In genomic region chr1:154181944-154182341, GRCh38 we compare ENCODE assay signal across 8 cellular contexts. TPM values are rescaled to one million over a fixed set of nuclear protein-coding genes. Genes with fewer than 3 reads are reported as not detected.
A peak's percentile ranks its signal among the peaks of the same experiment; 100 is the strongest.
DNase-seq lines count a peak whose midpoint lies in the region; ATAC-seq, FAIRE-seq and TF ChIP-seq lines count a peak whose summit lies in the region.
"Had no signal": no experiment of that assay in that cellular context is flagged by ENCODE, and none has a peak within 500 bp of the region (broad histone marks: within the 10 kb centered on the region; RNA-seq: fewer than 3 reads in every experiment).

No MANE protein-coding gene starts in this region.

- H4K20me1 ChIP-seq in keratinocyte (ENCODE audit: control insufficient read depth, extremely low read depth, insufficient read depth, low read length) = peaks cover 52% of the 10 kb centered on the region

- peak overlapping the region; percentile 97 for H3K4me2 ChIP-seq in keratinocyte (ENCODE audit: control insufficient read depth, extremely low read depth, insufficient read depth, low read depth, low read length)

- H3K27me3 ChIP-seq in keratinocyte (ENCODE audit: control insufficient read depth, extremely low read depth, insufficient read depth, low read length) = no peaks in the 10 kb centered on the region

- H3K9me3 ChIP-seq in keratinocyte (ENCODE audit: control insufficient read depth, low read depth, low read length) = no peaks in the 10 kb centered on the region

- H3K27ac Mint-ChIP-seq in activated naive CD4-positive, alpha-beta T cell treated with anti-CD3 and anti-CD28 coated beads, Interleukin-2, amount 50 U/mL, for 72 hours = peak overlapping the region; percentile 91 to 96

- no peak for DNase-seq in activated naive CD4-positive, alpha-beta T cell treated with anti-CD3 and anti-CD28 coated beads, Interleukin-2, amount 50 U/mL, for 72 hours (ENCODE audit: low spot score in 2 of 2)
- DNase-seq in keratinocyte (ENCODE audit: low read depth, low spot score) = no peak
- no peak for DNase-seq in SIG-M5 treated with dmso at 0.1 percent for 504 hours (lab: John Stamatoyannopoulos, UW; ENCODE audit: unreplicated experiment)
- no peak for DNase-seq in DMS53 treated with DMSO at 0.1 percent for 48 hours (lab: John Stamatoyannopoulos, UW; ENCODE audit: unreplicated experiment)
- no peak for DNase-seq in mucosa of gallbladder (ENCODE audit: low spot score)

- no peak for TF ChIP-seq CTCF in keratinocyte (optimal IDR thresholded peaks at IDR 0.05 in 1 of 3, IDR thresholded peaks at IDR 0.05 in 1 of 3, conservative IDR thresholded peaks at IDR 0.05 in 1 of 3; ENCODE audit: extremely low read depth in 1 of 3, insufficient read depth in 2 of 3, low read length in 3 of 3)

- H3K27ac ChIP-seq in keratinocyte (ENCODE audit: control insufficient read depth, insufficient read depth, low read length) (peak overlapping the region; percentile 90), temporal lobe (ENCODE audit: low read depth, low read length) (peak overlapping the region; percentile 79)

- dilution Hi-C loops in keratinocyte (cut with MboI; ENCODE audit: extremely low pct_ligation_motif_present, low sequenced_read_pairs) = no loop called here

- H3K4me1 ChIP-seq in keratinocyte (ENCODE audit: control insufficient read depth, extremely low read depth, insufficient read depth, low read length) = peaks cover 50% of the 10 kb centered on the region

- peak overlapping the region; percentile 92 for H3K9ac ChIP-seq in keratinocyte (ENCODE audit: control insufficient read depth, extremely low read depth, insufficient read depth, low read length)

- ATAC-seq in HG02938 (IDR thresholded peaks at IDR 0.05; ENCODE audit: unreplicated experiment) = peak; percentile 42
- no peak for ATAC-seq in activated naive CD4-positive, alpha-beta T cell treated with anti-CD3 and anti-CD28 coated beads, Interleukin-2, amount 50 U/mL, for 72 hours

- peaks cover 44 to 56% of the 10 kb centered on the region in 2 donors for H3K36me3 Mint-ChIP-seq in activated naive CD4-positive, alpha-beta T cell treated with anti-CD3 and anti-CD28 coated beads, Interleukin-2, amount 50 U/mL, for 72 hours

- no peaks in the 10 kb centered on the region for H3K9me3 Mint-ChIP-seq in activated naive CD4-positive, alpha-beta T cell treated with anti-CD3 and anti-CD28 coated beads, Interleukin-2, amount 50 U/mL, for 72 hours

- H3K9me1 ChIP-seq in keratinocyte (ENCODE audit: control insufficient read depth, extremely low read depth, insufficient read depth, low read length) = peaks cover 5% of the 10 kb centered on the region

- H3K79me2 ChIP-seq in keratinocyte (ENCODE audit: control insufficient read depth, insufficient read depth, low read length) = peaks cover 61% of the 10 kb centered on the region

- H3K36me3 ChIP-seq in keratinocyte (ENCODE audit: control insufficient read depth in 2 of 2, extremely low read depth in 1 of 2, insufficient read depth in 2 of 2, low read length in 2 of 2) = peaks cover 4 to 17% of the 10 kb centered on the region in 2 experiments

- peak overlapping the region; percentile 68 to 99 (median 77) for H3K4me3 ChIP-seq in keratinocyte (ENCODE audit: control insufficient read depth in 2 of 3, extremely low read depth in 1 of 3, insufficient read depth in 2 of 3, low read depth in 1 of 3, low read length in 3 of 3)

- H2AFZ ChIP-seq in keratinocyte (ENCODE audit: control insufficient read depth, low read length) = no peak overlapping the region

- no peak for FAIRE-seq in keratinocyte (lab: Jason Lieb, UNC)

RNA-seq across cellular contexts. Expression of gene TPM3, which starts 10.0 kb away (rescaled TPM):
- 100 to 1,000 TPM; 373 to 610 TPM for total RNA-seq in activated naive CD4-positive, alpha-beta T cell treated with anti-CD3 and anti-CD28 coated beads, Interleukin-2, amount 50 U/mL, for 72 hours
- 294 to 691 TPM (median 585 TPM) in 3 replicates for polyA plus RNA-seq in keratinocyte
- polyA plus RNA-seq in keratinocyte (2011; ENCODE audit: low read depth) = 505 TPM
- 461 and 513 TPM in 2 replicates for polyA plus RNA-seq in keratinocyte (2011; cell fraction: cytosol; rRNA removed)
- 239 and 349 TPM in 2 replicates for polyA plus RNA-seq in keratinocyte (2011; cell fraction: nucleus; rRNA removed)
- 187 and 523 TPM in 2 replicates for polyA plus RNA-seq in keratinocyte (2012; ENCODE audit: low replicate concordance)
- 115 to 186 TPM (median 125 TPM) in 3 replicates for polyA minus RNA-seq in keratinocyte
- polyA minus RNA-seq in keratinocyte (2011; cell fraction: cytosol; rRNA and poly(A)+ RNA removed) = 160 TPM
- polyA minus RNA-seq in keratinocyte (2011; cell fraction: nucleus; rRNA and poly(A)+ RNA removed) = 40.6 and 66.8 TPM in 2 replicates
- total RNA-seq in temporal lobe = 127 TPM
- total RNA-seq in mucosa of gallbladder = 283 TPM

RNA-seq across cellular contexts. Expression of gene CFAP141, which starts 24.2 kb away (rescaled TPM):
- not detected for total RNA-seq in activated naive CD4-positive, alpha-beta T cell treated with anti-CD3 and anti-CD28 coated beads, Interleukin-2, amount 50 U/mL, for 72 hours
- not detected in 3 replicates for polyA plus RNA-seq in keratinocyte
- polyA plus RNA-seq in keratinocyte (2011; ENCODE audit: low read depth) = not detected
- polyA plus RNA-seq in keratinocyte (2011; cell fraction: cytosol; rRNA removed) = not detected in 2 replicates
- not detected in 2 replicates for polyA plus RNA-seq in keratinocyte (2011; cell fraction: nucleus; rRNA removed)
- polyA plus RNA-seq in keratinocyte (2012; ENCODE audit: low replicate concordance) = 0.72 TPM in 1 of 2 replicates, not detected in the other
- polyA minus RNA-seq in keratinocyte = not detected in 3 replicates
- polyA minus RNA-seq in keratinocyte (2011; cell fraction: cytosol; rRNA and poly(A)+ RNA removed) = not detected
- polyA minus RNA-seq in keratinocyte (2011; cell fraction: nucleus; rRNA and poly(A)+ RNA removed) = not detected in 2 replicates
- not detected for total RNA-seq in temporal lobe
- total RNA-seq in mucosa of gallbladder = not detected
- total RNA-seq: M059J had no signal

RNA-seq across cellular contexts. Expression of gene NUP210L, which starts 27.1 kb away (rescaled TPM):
- total RNA-seq in activated naive CD4-positive, alpha-beta T cell treated with anti-CD3 and anti-CD28 coated beads, Interleukin-2, amount 50 U/mL, for 72 hours = under 1 TPM; 0.10 to 0.11 TPM
- 0.01 TPM in 1 of 3 replicates, not detected in the others for polyA plus RNA-seq in keratinocyte
- polyA plus RNA-seq in keratinocyte (2011; ENCODE audit: low read depth) = 0.06 TPM
- polyA plus RNA-seq in keratinocyte (2011; cell fraction: cytosol; rRNA removed) = not detected in 2 replicates
- polyA plus RNA-seq in keratinocyte (2011; cell fraction: nucleus; rRNA removed) = 0.03 and 0.06 TPM in 2 replicates
- 0.08 TPM in 1 of 2 replicates, not detected in the other for polyA plus RNA-seq in keratinocyte (2012; ENCODE audit: low replicate concordance)
- polyA minus RNA-seq in keratinocyte = 0.03 TPM in 1 of 3 replicates, not detected in the others
- polyA minus RNA-seq in keratinocyte (2011; cell fraction: cytosol; rRNA and poly(A)+ RNA removed) = not detected
- not detected in 2 replicates for polyA minus RNA-seq in keratinocyte (2011; cell fraction: nucleus; rRNA and poly(A)+ RNA removed)
- total RNA-seq in temporal lobe = under 0.01 TPM
- total RNA-seq in mucosa of gallbladder = 0.06 TPM
- total RNA-seq: M059J had no signal

RNA-seq across cellular contexts. Expression of gene UBAP2L, which starts 38.8 kb away (rescaled TPM):
- total RNA-seq in activated naive CD4-positive, alpha-beta T cell treated with anti-CD3 and anti-CD28 coated beads, Interleukin-2, amount 50 U/mL, for 72 hours = 100 to 1,000 TPM; 188 to 240 TPM
- polyA plus RNA-seq in keratinocyte = 118 to 198 TPM (median 161 TPM) in 3 replicates
- polyA plus RNA-seq in keratinocyte (2011; ENCODE audit: low read depth) = 98.4 TPM
- 116 and 149 TPM in 2 replicates for polyA plus RNA-seq in keratinocyte (2011; cell fraction: cytosol; rRNA removed)
- polyA plus RNA-seq in keratinocyte (2011; cell fraction: nucleus; rRNA removed) = 300 and 368 TPM in 2 replicates
- 57.6 and 157 TPM in 2 replicates for polyA plus RNA-seq in keratinocyte (2012; ENCODE audit: low replicate concordance)
- 153 to 254 TPM (median 249 TPM) in 3 replicates for polyA minus RNA-seq in keratinocyte
- 54.1 TPM for polyA minus RNA-seq in keratinocyte (2011; cell fraction: cytosol; rRNA and poly(A)+ RNA removed)
- 99.2 and 179 TPM in 2 replicates for polyA minus RNA-seq in keratinocyte (2011; cell fraction: nucleus; rRNA and poly(A)+ RNA removed)
- total RNA-seq in temporal lobe (44.0 TPM), mucosa of gallbladder (118 TPM)
